1 cellular context compared by ENCODE assay signal in genomic region chr16:30922420-30922959, GRCh38.
TF ChIP-seq lines count a peak whose summit lies in the region.

No MANE protein-coding gene starts in this region.

TF ChIP-seq in K562, 482 proteins besides CTCF, POLR2A, EP300 and RAD21 (continues in another document):
- TF ChIP-seq MTF1 (CRISPR knock-in tag; IDR thresholded peaks at IDR 0.05; ENCODE audit: borderline replicate concordance) (no peak), CHD2 (IDR thresholded peaks at IDR 0.05; ENCODE audit: low read depth, low read length) (peak; percentile 89), BRF2 (IDR thresholded peaks at IDR 0.05; ENCODE audit: borderline replicate concordance, insufficient read depth, insufficient read length) (no peak), SETDB1 (IDR thresholded peaks at IDR 0.05; ENCODE audit: low read length) (peak; percentile 70), ZNF274 (IDR thresholded peaks at IDR 0.05; ENCODE audit: borderline replicate concordance, low read depth, low read length) (no peak), CUX1 (CRISPR knock-in tag; IDR thresholded peaks at IDR 0.05) (no peak), HDAC2 (IDR thresholded peaks at IDR 0.05) (no peak), ZNF76 (CRISPR knock-in tag; IDR thresholded peaks at IDR 0.05; ENCODE audit: borderline replicate concordance) (peak; percentile 84; the same call in 1 of the 2 replicates), PHTF2 (CRISPR knock-in tag; IDR thresholded peaks at IDR 0.05) (no peak), FOXK1 (CRISPR knock-in tag; IDR thresholded peaks at IDR 0.05; ENCODE audit: borderline replicate concordance) (no peak), MXD1 (CRISPR knock-in tag; IDR thresholded peaks at IDR 0.05; ENCODE audit: borderline replicate concordance, poor library complexity, severe bottlenecking) (no peak), KDM4B (IDR thresholded peaks at IDR 0.05; ENCODE audit: borderline replicate concordance in 2 of 2, low read depth in 1 of 2) (peak in 1 of 2 experiments; percentile 83; a peak in 2 of 4 replicates), SMC3 (conservative IDR thresholded peaks at IDR 0.05; ENCODE audit: insufficient read depth, low read depth, low read length) (no peak), USF1 (CRISPR knock-in tag; IDR thresholded peaks at IDR 0.05) (no peak), PYGO2 (tag; IDR thresholded peaks at IDR 0.05) (0 out of 2 replicates have a peak, but pooled peaks have one; percentile 3), NR2F6 (CRISPR knock-in tag; IDR thresholded peaks at IDR 0.05) (no peak), BRD9 (IDR thresholded peaks at IDR 0.05; ENCODE audit: low read depth, partially characterized antibody) (no peak), ELK3 (CRISPR knock-in tag; IDR thresholded peaks at IDR 0.05) (no peak), KLF13 (tag; IDR thresholded peaks at IDR 0.05; ENCODE audit: borderline replicate concordance, low read depth) (no peak), FOXJ3 (CRISPR knock-in tag; IDR thresholded peaks at IDR 0.05) (no peak), ZNF23 (CRISPR knock-in tag; IDR thresholded peaks at IDR 0.05) (no peak), CREB5 (CRISPR knock-in tag; IDR thresholded peaks at IDR 0.05) (no peak), MAZ (CRISPR knock-in tag; conservative IDR thresholded peaks at IDR 0.05 in 1 of 2, IDR thresholded peaks at IDR 0.05 in 1 of 2) (peak in 1 of 2 experiments; percentile 9; a peak in 2 of 4 replicates), NR2C2 (CRISPR knock-in tag; IDR thresholded peaks at IDR 0.05) (peak; percentile 100), NR2C2 (tag; IDR thresholded peaks at IDR 0.05) (peak; percentile 100), ETV1 (tag; conservative IDR thresholded peaks at IDR 0.05; ENCODE audit: low read depth) (peak; percentile 67), ZNF239 (CRISPR knock-in tag; IDR thresholded peaks at IDR 0.05) (peak; percentile 47), HBP1 (CRISPR knock-in tag; IDR thresholded peaks at IDR 0.05) (no peak), TCF7 (IDR thresholded peaks at IDR 0.05; ENCODE audit: borderline replicate concordance) (0 out of 2 replicates have a peak, but pooled peaks have one; percentile 38), MYBL2 (IDR thresholded peaks at IDR 0.05; ENCODE audit: low read depth) (no peak), MYBL2 (CRISPR knock-in tag; IDR thresholded peaks at IDR 0.05; ENCODE audit: borderline replicate concordance) (no peak), ZNF445 (CRISPR knock-in tag; IDR thresholded peaks at IDR 0.05; ENCODE audit: low read depth) (no peak), ZNF347 (CRISPR knock-in tag; IDR thresholded peaks at IDR 0.05; ENCODE audit: low read depth) (no peak), SUPT5H (IDR thresholded peaks at IDR 0.05) (no peak), MEF2D (tag; conservative IDR thresholded peaks at IDR 0.05; ENCODE audit: low read depth) (no peak; the same call in 1 of the 2 replicates), CBFB (CRISPR knock-in tag; IDR thresholded peaks at IDR 0.05) (no peak), SIN3A (IDR thresholded peaks at IDR 0.05; ENCODE audit: borderline replicate concordance in 2 of 2, control insufficient read depth in 1 of 2, low read depth in 2 of 2, low read length in 2 of 2) (no peak; a peak in 2 of 4 replicates), ATF6 (CRISPR knock-in tag; IDR thresholded peaks at IDR 0.05) (no peak), SP1 (CRISPR knock-in tag; IDR thresholded peaks at IDR 0.05) (peak; percentile 69), MLX (CRISPR knock-in tag; conservative IDR thresholded peaks at IDR 0.05) (0 out of 4 replicates have a peak, but pooled peaks of 1 of the 2 experiments have one; percentile 40), MLLT1 (IDR thresholded peaks at IDR 0.05) (no peak), ILK (tag; IDR thresholded peaks at IDR 0.05; ENCODE audit: borderline replicate concordance, low read depth) (no peak), PCBP2 (IDR thresholded peaks at IDR 0.05; ENCODE audit: low read depth, low read length, poor library complexity, severe bottlenecking) (no peak), ZNF644 (tag; IDR thresholded peaks at IDR 0.05; ENCODE audit: low read depth) (peak; percentile 97), PKNOX1 (IDR thresholded peaks at IDR 0.05) (peak; percentile 97), KAT8 (IDR thresholded peaks at IDR 0.05; ENCODE audit: low read depth) (no peak)
